ENCODE assay signal across 2 cellular contexts in the genomic region with DNA sequence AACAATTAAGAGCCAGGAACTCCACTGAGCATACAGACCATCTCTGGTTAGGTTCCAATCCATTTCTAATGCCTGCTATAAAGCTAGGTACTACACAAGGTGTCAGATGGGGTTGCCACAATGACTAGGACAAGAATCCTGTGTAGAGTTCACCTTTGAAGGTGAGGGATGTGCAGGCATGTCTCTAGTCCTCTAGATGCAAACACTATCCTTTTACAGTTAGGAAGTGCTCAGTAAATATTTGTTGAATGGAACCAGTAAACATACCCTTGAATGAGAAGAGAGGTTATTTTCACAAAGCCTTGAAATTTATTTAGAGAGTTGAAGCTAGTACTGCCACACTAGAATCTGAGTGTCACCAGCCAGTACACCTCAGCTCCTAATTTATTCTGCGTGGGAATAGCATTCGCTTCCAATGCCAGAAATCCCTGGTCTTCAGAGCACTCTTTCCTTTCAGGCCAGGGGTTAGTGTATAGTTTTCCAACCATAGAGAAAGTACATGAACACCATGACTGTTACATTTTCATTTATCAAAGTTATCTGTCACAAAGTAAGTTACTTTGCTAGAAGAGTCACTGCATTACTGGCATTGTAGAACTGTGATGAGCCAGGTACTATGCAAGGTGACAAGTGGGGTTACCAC.
TF ChIP-seq lines count a peak whose summit lies in the region.

No MANE protein-coding gene starts in this region.

TF ChIP-seq in GM12891, 5 proteins besides CTCF, POLR2A, EP300 and RAD21:
- TF ChIP-seq POLR2AphosphoS5 (IDR thresholded peaks at IDR 0.05; ENCODE audit: low read depth, low read length) (peak; percentile 76; the same call in 1 of the 2 replicates), TAF1 (IDR thresholded peaks at IDR 0.05; ENCODE audit: low read depth, low read length) (no peak)

TF ChIP-seq in GM12878, 131 proteins besides CTCF, POLR2A, EP300 and RAD21:
- TF ChIP-seq POLR2AphosphoS5 (IDR thresholded peaks at IDR 0.05; ENCODE audit: low read length) (peak; percentile 77), YY1 (IDR thresholded peaks at IDR 0.05; ENCODE audit: low read depth, low read length) (no peak)
